14 cellular contexts compared by ENCODE assay signal in the genomic region with DNA sequence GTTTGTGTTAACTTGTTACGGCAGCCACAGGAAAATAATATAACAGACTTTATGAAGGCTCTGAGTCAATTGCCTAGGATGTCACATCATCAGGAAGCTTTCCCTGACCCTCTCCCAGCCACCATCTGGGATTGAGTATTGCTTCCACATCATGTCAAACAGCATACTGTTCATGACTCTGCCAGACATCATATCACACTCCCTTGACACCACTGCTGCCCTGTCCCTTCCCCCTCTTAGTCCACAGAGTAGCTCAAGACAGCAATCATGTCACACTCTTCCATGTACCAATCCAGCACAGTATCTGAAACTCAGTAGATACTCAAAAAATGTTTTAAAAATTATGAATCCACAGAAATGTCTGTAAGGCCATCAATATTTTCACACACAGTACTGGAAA.
DNase-seq lines count a peak whose midpoint lies in the region; ATAC-seq and TF ChIP-seq lines count a peak whose summit lies in the region.
"Had no signal": no experiment of that assay in that cellular context is flagged by ENCODE, and none has a peak within 500 bp of the region (broad histone marks: within the 10 kb centered on the region; RNA-seq: fewer than 3 reads in every experiment).

No MANE protein-coding gene starts in this region.

- H3K4me1 ChIP-seq in GM23248 (ENCODE audit: insufficient read depth) (peaks cover 3% of the 10 kb centered on the region; the same call in 1 of the 2 replicates), SJCRH30 (peaks cover 53% of the 10 kb centered on the region), right cardiac atrium (ENCODE audit: control insufficient read depth, insufficient read depth, low read length) (no peaks in the 10 kb centered on the region)
- H3K4me1 ChIP-seq: A549 had no signal

- H3K4me1 Mint-ChIP-seq in glutamatergic neuron (ENCODE audit: low read depth, unreplicated experiment): peaks cover 35% of the 10 kb centered on the region
- H3K4me1 Mint-ChIP-seq: CD14-positive monocyte had no signal

- no peak overlapping the region for H3K9ac ChIP-seq in GM23248

- no peaks in the 10 kb centered on the region for H3K9me2 ChIP-seq in GM23248 (ENCODE audit: insufficient read depth)

- H3K4me3 Mint-ChIP-seq in glutamatergic neuron (ENCODE audit: unreplicated experiment): peak overlapping the region; percentile 35
- H3K4me3 Mint-ChIP-seq: CD14-positive monocyte; CD8-positive, alpha-beta T cell had no signal

- peak overlapping the region; percentile 86 for H3K27ac Mint-ChIP-seq in glutamatergic neuron (ENCODE audit: unreplicated experiment)
- H3K27ac Mint-ChIP-seq: CD14-positive monocyte; CD8-positive, alpha-beta T cell had no signal

- H3K9me3 Mint-ChIP-seq in glutamatergic neuron (ENCODE audit: unreplicated experiment): peaks cover 2% of the 10 kb centered on the region

- no peaks in the 10 kb centered on the region for H3K79me2 ChIP-seq in GM23248 (ENCODE audit: insufficient read depth)

- H3F3A ChIP-seq in GM23248 (ENCODE audit: insufficient read depth): no peaks in the 10 kb centered on the region

- CTCF ChIA-PET in HEK293T (lab: Yijun Ruan, JAX): no interaction called here

- no peaks in the 10 kb centered on the region for H3K9me3 ChIP-seq in GM23248 (ENCODE audit: low read depth)
- no peaks in the 10 kb centered on the region; the same call in 1 of the 2 replicates for H3K9me3 ChIP-seq in SJCRH30 (replicated peaks)
- H3K9me3 ChIP-seq in right cardiac atrium (ENCODE audit: control insufficient read depth, low read length): no peaks in the 10 kb centered on the region
- H3K9me3 ChIP-seq: A549 had no signal

- intact Hi-C loops in right cardiac atrium (cut with DNase I): loop anchor here in 1 of 4 donors (10.0 kb wide), 1 partner anchor 755 kb away; no protein-coding TSS in a partner anchor

- 0 out of 2 replicates have a peak overlapping the region, but pooled peaks have one; percentile 3 for H2AFZ ChIP-seq in GM23248

- H3K27ac ChIP-seq in GM23248 (no peak overlapping the region), SJCRH30 (peak overlapping the region; percentile 34; the same call in 1 of the 2 replicates), right cardiac atrium (ENCODE audit: low read length) (no peak overlapping the region)
- H3K27ac ChIP-seq: A549 had no signal

- no peaks in the 10 kb centered on the region for H3K36me3 ChIP-seq in GM23248 (ENCODE audit: low read depth)
- H3K36me3 ChIP-seq in SJCRH30: no peaks in the 10 kb centered on the region

- no peaks in the 10 kb centered on the region for H3K27me3 ChIP-seq in GM23248 (replicated peaks; ENCODE audit: insufficient read depth)
- H3K27me3 ChIP-seq in SJCRH30: no peaks in the 10 kb centered on the region
- no peaks in the 10 kb centered on the region for H3K27me3 ChIP-seq in right cardiac atrium (ENCODE audit: control insufficient read depth, insufficient read depth)

- DNase-seq in GM23248: no peak
- DNase-seq in SJCRH30: no peak
- no peak for DNase-seq in glutamatergic neuron
- no peak for DNase-seq in right cardiac atrium
- no peak for DNase-seq in HEK293T (ENCODE audit: extremely low spot score)
- no peak for DNase-seq in SW480 (ENCODE audit: low spot score)
- DNase-seq: CD8-positive, alpha-beta T cell; COR-L47; GF-D8; HCEC 1CT; KBM-7 had no signal

- no peaks in the 10 kb centered on the region for H3K36me3 Mint-ChIP-seq in glutamatergic neuron (ENCODE audit: unreplicated experiment)
- H3K36me3 Mint-ChIP-seq: CD14-positive monocyte; CD8-positive, alpha-beta T cell had no signal

- POLR2A ChIA-PET in HEK293T (lab: Yijun Ruan, JAX): no interaction called here

- H4K20me1 ChIP-seq in GM23248 (ENCODE audit: insufficient read depth): no peaks in the 10 kb centered on the region

- no peak overlapping the region for H3K4me2 ChIP-seq in GM23248 (ENCODE audit: unreplicated experiment)
- H3K4me2 ChIP-seq: A549 had no signal

- no peaks in the 10 kb centered on the region for H3K27me3 Mint-ChIP-seq in glutamatergic neuron (ENCODE audit: unreplicated experiment)

- no peak for TF ChIP-seq CTCF in glutamatergic neuron (IDR thresholded peaks at IDR 0.05; ENCODE audit: partially characterized antibody, unreplicated experiment)

- in situ Hi-C loops in GM23248 (cut with MboI): loop anchor here (25.0 kb wide), 1 partner anchor 858 kb away; no protein-coding TSS in a partner anchor

- H3K4me3 ChIP-seq in GM23248 (no peak overlapping the region), SJCRH30 (no peak overlapping the region), right cardiac atrium (ENCODE audit: low read length) (no peak overlapping the region)
- H3K4me3 ChIP-seq: A549 had no signal

- 50 to 62% methylated on average over 1 of the region's 1 CpG for WGBS in GM23248 (ENCODE audit: low coverage in 1 of 2, low lambda C conversion rate in 2 of 2, missing lambda C conversion rate in 2 of 2), 2 experiments
- WGBS in right cardiac atrium: 34% methylated on average over 1 of the region's 1 CpG

- peak; percentile 59 to 82 for ATAC-seq in right cardiac atrium
- ATAC-seq in HG02678 (IDR thresholded peaks at IDR 0.05; ENCODE audit: unreplicated experiment): no peak
- ATAC-seq: A549; CD8-positive, alpha-beta T cell had no signal

TF ChIP-seq in HEK293T, 16 proteins besides CTCF, POLR2A, EP300 and RAD21:
- TF ChIP-seq L3MBTL2 (conservative IDR thresholded peaks at IDR 0.05) (no peak), BHLHE40 (IDR thresholded peaks at IDR 0.05; ENCODE audit: borderline replicate concordance) (no peak), SP1 (IDR thresholded peaks at IDR 0.05) (no peak), FOXA1 (IDR thresholded peaks at IDR 0.05) (no peak), FOXK2 (IDR thresholded peaks at IDR 0.05) (no peak), SUZ12 (IDR thresholded peaks at IDR 0.05) (no peak), HDGF (IDR thresholded peaks at IDR 0.05; ENCODE audit: borderline replicate concordance) (no peak), NFRKB (IDR thresholded peaks at IDR 0.05) (no peak), ELF4 (IDR thresholded peaks at IDR 0.05) (no peak), ZNF384 (IDR thresholded peaks at IDR 0.05) (no peak), LEF1 (IDR thresholded peaks at IDR 0.05; ENCODE audit: borderline replicate concordance) (no peak), CTBP1 (IDR thresholded peaks at IDR 0.05; ENCODE audit: borderline replicate concordance) (no peak), ARNT (IDR thresholded peaks at IDR 0.05) (no peak), TARDBP (IDR thresholded peaks at IDR 0.05) (no peak), FOXM1 (IDR thresholded peaks at IDR 0.05; ENCODE audit: borderline replicate concordance) (no peak)
- TF ChIP-seq, protein P1, sequence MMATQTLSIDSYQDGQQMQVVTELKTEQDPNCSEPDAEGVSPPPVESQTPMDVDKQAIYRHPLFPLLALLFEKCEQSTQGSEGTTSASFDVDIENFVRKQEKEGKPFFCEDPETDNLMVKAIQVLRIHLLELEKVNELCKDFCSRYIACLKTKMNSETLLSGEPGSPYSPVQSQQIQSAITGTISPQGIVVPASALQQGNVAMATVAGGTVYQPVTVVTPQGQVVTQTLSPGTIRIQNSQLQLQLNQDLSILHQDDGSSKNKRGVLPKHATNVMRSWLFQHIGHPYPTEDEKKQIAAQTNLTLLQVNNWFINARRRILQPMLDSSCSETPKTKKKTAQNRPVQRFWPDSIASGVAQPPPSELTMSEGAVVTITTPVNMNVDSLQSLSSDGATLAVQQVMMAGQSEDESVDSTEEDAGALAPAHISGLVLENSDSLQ (IDR thresholded peaks at IDR 0.05): no peak
